Comparison of ENCODE assay signal across 17 cellular contexts in the genomic region with DNA sequence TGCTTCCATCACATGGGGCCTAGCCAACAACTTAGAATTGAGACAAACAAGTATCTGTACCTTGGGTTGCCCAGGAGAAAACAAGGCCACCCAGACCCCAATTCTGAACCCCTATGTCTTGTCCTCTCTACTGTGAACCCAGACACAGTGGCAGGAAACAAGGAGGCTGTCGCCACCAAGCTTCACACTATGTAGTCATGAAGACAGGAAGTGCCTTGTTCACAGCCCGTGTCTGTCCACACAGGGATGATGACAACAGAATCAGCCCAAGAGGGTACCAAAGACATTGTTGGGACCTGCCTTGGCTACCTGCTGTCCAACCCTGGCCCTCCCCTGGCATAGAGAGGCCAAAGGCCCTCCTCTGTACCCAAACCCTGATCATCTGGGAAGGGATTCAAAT.
DNase-seq lines count a peak whose midpoint lies in the region; ATAC-seq, FAIRE-seq and TF ChIP-seq lines count a peak whose summit lies in the region.
"Had no signal": no experiment of that assay in that cellular context is flagged by ENCODE, and none has a peak within 500 bp of the region (broad histone marks: within the 10 kb centered on the region; RNA-seq: fewer than 3 reads in every experiment).

No MANE protein-coding gene starts in this region.

- H3K27me3 ChIP-seq in naive thymus-derived CD4-positive, alpha-beta T cell (ENCODE audit: control insufficient read depth in 2 of 2, insufficient read depth in 2 of 2, low read length in 2 of 2) = no peaks in the 10 kb centered on the region
- no peaks in the 10 kb centered on the region for H3K27me3 ChIP-seq in left lung
- H3K27me3 ChIP-seq: cardiac muscle cell, neural progenitor cell, right atrium auricular region had no signal

- peaks cover 24% of the 10 kb centered on the region for H3K4me1 Mint-ChIP-seq in T-helper 1 cell treated with Interleukin-12 subunit alpha and Interleukin-12 subunit beta and Interleukin-4 antibody, amounts not matched to agents 30 μg/mL and 1 μg/mL, for 36 hours (ENCODE audit: low read depth)
- peaks cover 7 to 26% (median 11%) of the 10 kb centered on the region in 7 donors for H3K4me1 Mint-ChIP-seq in naive thymus-derived CD4-positive, alpha-beta T cell

- no peak overlapping the region for H3K27ac ChIP-seq in naive thymus-derived CD4-positive, alpha-beta T cell (ENCODE audit: low read depth, low read length)
- H3K27ac ChIP-seq in left lung = no peak overlapping the region
- H3K27ac ChIP-seq: lower lobe of right lung, neural progenitor cell, right atrium auricular region had no signal

- no peak overlapping the region for H3K4me3 Mint-ChIP-seq in T-helper 1 cell treated with Interleukin-12 subunit alpha and Interleukin-12 subunit beta and Interleukin-4 antibody, amounts not matched to agents 30 μg/mL and 1 μg/mL, for 36 hours
- H3K4me3 Mint-ChIP-seq in naive thymus-derived CD4-positive, alpha-beta T cell = peak overlapping the region in 1 of 10 donors; percentile 16
- H3K4me3 Mint-ChIP-seq: neural progenitor cell had no signal

- no peaks in the 10 kb centered on the region for H3K9me3 ChIP-seq in naive thymus-derived CD4-positive, alpha-beta T cell (ENCODE audit: control insufficient read depth in 2 of 3, low read length in 3 of 3)
- peaks cover 0 to 23% of the 10 kb centered on the region in 2 donors for H3K9me3 ChIP-seq in left lung

- peak; percentile 23 to 25 for DNase-seq in activated T-cell treated with anti-CD3 and anti-CD28 coated beads, Interleukin-2, amount 50 U/mL, for 48 hours
- DNase-seq in activated T-cell treated with anti-CD3 and anti-CD28 coated beads, Interleukin-2, amount 50 U/mL, for 1 hour = no peak
- DNase-seq in naive thymus-derived CD4-positive, alpha-beta T cell = peak in 3 of 9 donors; percentile 5 to 8 (median 7)
- DNase-seq in H54 (ENCODE audit: insufficient read length, low spot score) = no peak
- no peak for DNase-seq in activated effector memory CD4-positive, alpha-beta T cell treated with anti-CD3 and anti-CD28 coated beads, Interleukin-2, amount 50 U/mL, for 16 hours
- no peak for DNase-seq in left lung
- DNase-seq: ACHN; effector memory CD4-positive, alpha-beta T cell; lower lobe of right lung; MM.1S; NCI-H2029 had no signal

- FAIRE-seq in H54 (lab: Jason Lieb, UNC) = no peak

- no peak overlapping the region for H3K4me3 ChIP-seq in naive thymus-derived CD4-positive, alpha-beta T cell (ENCODE audit: low read length)
- no peak overlapping the region for H3K4me3 ChIP-seq in left lung
- H3K4me3 ChIP-seq: cardiac muscle cell, lower lobe of right lung, neural progenitor cell, right atrium auricular region had no signal

- no peaks in the 10 kb centered on the region for H3K36me3 ChIP-seq in naive thymus-derived CD4-positive, alpha-beta T cell (ENCODE audit: control insufficient read depth in 2 of 3, insufficient read depth in 3 of 3, low read length in 3 of 3)
- no peaks in the 10 kb centered on the region for H3K36me3 ChIP-seq in left lung
- H3K36me3 ChIP-seq: cardiac muscle cell, lower lobe of right lung, neural progenitor cell, right atrium auricular region had no signal

- H3K36me3 Mint-ChIP-seq in T-helper 1 cell treated with Interleukin-12 subunit alpha and Interleukin-12 subunit beta and Interleukin-4 antibody, amounts not matched to agents 30 μg/mL and 1 μg/mL, for 36 hours (ENCODE audit: low read depth) = peaks cover 12% of the 10 kb centered on the region
- H3K36me3 Mint-ChIP-seq in naive thymus-derived CD4-positive, alpha-beta T cell = peaks cover 0 to 16% (median 0%) of the 10 kb centered on the region in 5 donors
- H3K36me3 Mint-ChIP-seq: neural progenitor cell had no signal

- peaks cover 11% of the 10 kb centered on the region for H3K9me3 Mint-ChIP-seq in T-helper 1 cell treated with Interleukin-12 subunit alpha and Interleukin-12 subunit beta and Interleukin-4 antibody, amounts not matched to agents 30 μg/mL and 1 μg/mL, for 36 hours
- H3K9me3 Mint-ChIP-seq in naive thymus-derived CD4-positive, alpha-beta T cell = peaks cover 0 to 9% (median 4%) of the 10 kb centered on the region in 11 donors

- H3K27ac Mint-ChIP-seq in T-helper 1 cell treated with Interleukin-12 subunit alpha and Interleukin-12 subunit beta and Interleukin-4 antibody, amounts not matched to agents 30 μg/mL and 1 μg/mL, for 36 hours = peak overlapping the region; percentile 70
- H3K27ac Mint-ChIP-seq in naive thymus-derived CD4-positive, alpha-beta T cell = peak overlapping the region in 5 of 9 donors; percentile 12 to 78 (median 32)
- H3K27ac Mint-ChIP-seq: neural progenitor cell had no signal

- POLR2A ChIA-PET in naive thymus-derived CD4-positive, alpha-beta T cell (lab: Charles Lee) = no interaction called here

- intact Hi-C loops in naive thymus-derived CD4-positive, alpha-beta T cell (cut with micrococcal nuclease) = loop anchor here (5.0 to 10.0 kb wide), 2 partner anchors 65 to 83 kb away; partner anchors contain the start of gene CDYL2 (in 1 of the 2)
- intact Hi-C loops in left lung (cut with DNase I) = no loop called here

- CTCF ChIA-PET in naive thymus-derived CD4-positive, alpha-beta T cell (lab: Charles Lee) = interaction anchor here (1.0 kb wide), 1 partner anchor 188 kb away, joined by 3 read pairs; no protein-coding TSS in a partner anchor

- H3K4me1 ChIP-seq in naive thymus-derived CD4-positive, alpha-beta T cell (ENCODE audit: control insufficient read depth in 2 of 2, insufficient read depth in 2 of 2, low read length in 2 of 2) = peaks cover 8 to 14% of the 10 kb centered on the region in 2 donors
- no peaks in the 10 kb centered on the region for H3K4me1 ChIP-seq in left lung
- H3K4me1 ChIP-seq: lower lobe of right lung, neural progenitor cell, right atrium auricular region had no signal

- TF ChIP-seq CTCF in left lung (IDR thresholded peaks at IDR 0.05) = no peak

- TF ChIP-seq POLR2A in H54 (IDR thresholded peaks at IDR 0.05; ENCODE audit: low read depth, low read length) = no peak

- no peaks in the 10 kb centered on the region for H3K27me3 Mint-ChIP-seq in T-helper 1 cell treated with Interleukin-12 subunit alpha and Interleukin-12 subunit beta and Interleukin-4 antibody, amounts not matched to agents 30 μg/mL and 1 μg/mL, for 36 hours (ENCODE audit: low read depth)
- H3K27me3 Mint-ChIP-seq in naive thymus-derived CD4-positive, alpha-beta T cell = no peaks in the 10 kb centered on the region

- peak; percentile 50 for ATAC-seq in GM18858 (IDR thresholded peaks at IDR 0.05; ENCODE audit: unreplicated experiment)
- ATAC-seq in naive thymus-derived CD4-positive, alpha-beta T cell = peak; percentile 75
- ATAC-seq in left lung = no peak
- ATAC-seq: Panc1 had no signal

Comparison
In these comparisons a context has a peak if more than half of its experiments do, and no peak if none do; other contexts are left out.
1. DNase-seq: peak in activated T-cell treated with anti-CD3 and anti-CD28 coated beads, Interleukin-2, amount 50 U/mL, for 48 hours (2 of 2); none in activated T-cell treated with anti-CD3 and anti-CD28 coated beads, Interleukin-2, amount 50 U/mL, for 1 hour (single experiment), H54 (single experiment), activated effector memory CD4-positive, alpha-beta T cell treated with anti-CD3 and anti-CD28 coated beads, Interleukin-2, amount 50 U/mL, for 16 hours (single experiment) and left lung (0 of 2).
2. intact Hi-C loops: an anchor here in naive thymus-derived CD4-positive, alpha-beta T cell (5.0 to 10.0 kb wide); none called in left lung.